In genomic region chr2:161238559-161239415, GRCh38 we compare ENCODE assay signal across 7 cellular contexts.
A peak's percentile ranks its signal among the peaks of the same experiment; 100 is the strongest.
DNase-seq lines count a peak whose midpoint lies in the region; ATAC-seq and TF ChIP-seq lines count a peak whose summit lies in the region.

No MANE protein-coding gene starts in this region.

- H2AFZ ChIP-seq in fibroblast of lung (ENCODE audit: low read length), result peak overlapping the region; percentile 84

- peak overlapping the region; percentile 66 for H3K27ac Mint-ChIP-seq in activated T-helper 2 cell treated with anti-CD3 and anti-CD28 coated beads, Interferon-gamma antibody, Interleukin-2, Interleukin-4, amounts not matched to agents 10 μg/mL and 5 μg/mL and 100 μg/mL, durations not matched to agents 14 hours and 24 hours and 36 hours

- ATAC-seq in GM18502 (IDR thresholded peaks at IDR 0.05; ENCODE audit: poor library complexity, unreplicated experiment) (peak; percentile 46), HG02884 (IDR thresholded peaks at IDR 0.05; ENCODE audit: unreplicated experiment) (peak; percentile 29)

- intact Hi-C loops in activated T-helper 2 cell treated with anti-CD3 and anti-CD28 coated beads, Interferon-gamma antibody, Interleukin-2, Interleukin-4, amounts not matched to agents 10 μg/mL and 5 μg/mL and 100 μg/mL, durations not matched to agents 14 hours and 24 hours and 36 hours (cut with micrococcal nuclease), result loop anchor here (1.0 to 5.0 kb wide), 2 partner anchors 35 to 179 kb away; partner anchors contain the start of gene TBR1

- H3K9ac ChIP-seq in fibroblast of lung (ENCODE audit: insufficient read depth, low read length) (peak overlapping the region; percentile 46), muscle layer of colon (ENCODE audit: low read length) (no peak overlapping the region), stomach smooth muscle (ENCODE audit: low read length in 2 of 2) (peak overlapping the region; percentile 30 to 51)

- no peaks in the 10 kb centered on the region for H3K9me3 Mint-ChIP-seq in activated T-helper 2 cell treated with anti-CD3 and anti-CD28 coated beads, Interferon-gamma antibody, Interleukin-2, Interleukin-4, amounts not matched to agents 10 μg/mL and 5 μg/mL and 100 μg/mL, durations not matched to agents 14 hours and 24 hours and 36 hours

- TF ChIP-seq CTCF in fibroblast of lung (conservative IDR thresholded peaks at IDR 0.05 in 1 of 2, IDR thresholded peaks at IDR 0.05 in 1 of 2; ENCODE audit: low read depth in 1 of 2, low read length in 2 of 2), result no peak

- DNase-seq in NCI-H526 treated with DMSO at 0.1 percent for 48 hours (lab: John Stamatoyannopoulos, UW) (peak; percentile 50), fibroblast of lung (ENCODE audit: low read depth in 2 of 2) (peak; percentile 39 to 66)
- DNase-seq in activated T-helper 2 cell treated with anti-CD3 and anti-CD28 coated beads, Interferon-gamma antibody, Interleukin-2, Interleukin-4, amounts not matched to agents 10 μg/mL and 5 μg/mL and 100 μg/mL, durations not matched to agents 14 hours and 24 hours and 36 hours (ENCODE audit: low spot score), result peak; percentile 39

- H3K4me1 ChIP-seq in fibroblast of lung (ENCODE audit: control insufficient read depth, extremely low read depth, insufficient read depth, low read length), result peaks cover 3% of the 10 kb centered on the region
- H3K4me1 ChIP-seq in muscle layer of colon (ENCODE audit: insufficient read depth, low read length), result peaks cover 5% of the 10 kb centered on the region
- H3K4me1 ChIP-seq in stomach smooth muscle (ENCODE audit: control insufficient read depth, insufficient read depth, low read length), result peaks cover 6% of the 10 kb centered on the region

- H3K4me3 Mint-ChIP-seq in activated T-helper 2 cell treated with anti-CD3 and anti-CD28 coated beads, Interferon-gamma antibody, Interleukin-2, Interleukin-4, amounts not matched to agents 10 μg/mL and 5 μg/mL and 100 μg/mL, durations not matched to agents 14 hours and 24 hours and 36 hours (ENCODE audit: low read depth), result peak overlapping the region; percentile 84

- peaks cover 37% of the 10 kb centered on the region for H3K4me1 Mint-ChIP-seq in activated T-helper 2 cell treated with anti-CD3 and anti-CD28 coated beads, Interferon-gamma antibody, Interleukin-2, Interleukin-4, amounts not matched to agents 10 μg/mL and 5 μg/mL and 100 μg/mL, durations not matched to agents 14 hours and 24 hours and 36 hours (ENCODE audit: low read depth)

- H3K4me3 ChIP-seq in fibroblast of lung (replicated peaks in 1 of 4; ENCODE audit: control extremely low read depth in 1 of 4, insufficient read depth in 1 of 4, low read depth in 3 of 4, low read length in 4 of 4) (peak overlapping the region; percentile 38 to 78 (median 60)), muscle layer of colon (ENCODE audit: low read depth in 1 of 2, low read length in 2 of 2) (peak overlapping the region in 1 of 2 donors; percentile 62), stomach smooth muscle (ENCODE audit: low read length in 2 of 2) (peak overlapping the region; percentile 81 to 94)

- H3K27me3 ChIP-seq in fibroblast of lung (ENCODE audit: control insufficient read depth, insufficient read depth, low read length) (no peaks in the 10 kb centered on the region), muscle layer of colon (ENCODE audit: control insufficient read depth in 1 of 2, insufficient read depth in 2 of 2, low read length in 2 of 2) (no peaks in the 10 kb centered on the region), stomach smooth muscle (ENCODE audit: control insufficient read depth in 1 of 2, insufficient read depth in 2 of 2, low read length in 2 of 2) (no peaks in the 10 kb centered on the region)

- H3K4me2 ChIP-seq in fibroblast of lung (ENCODE audit: extremely low read depth, insufficient read depth, low read length), result peak overlapping the region; percentile 99

- H3K79me2 ChIP-seq in fibroblast of lung (ENCODE audit: control insufficient read depth, insufficient read depth, low read length), result no peaks in the 10 kb centered on the region

- no peaks in the 10 kb centered on the region for H4K20me1 ChIP-seq in fibroblast of lung (ENCODE audit: control insufficient read depth, extremely low read depth, insufficient read depth, low read length)

- H3K27me3 Mint-ChIP-seq in activated T-helper 2 cell treated with anti-CD3 and anti-CD28 coated beads, Interferon-gamma antibody, Interleukin-2, Interleukin-4, amounts not matched to agents 10 μg/mL and 5 μg/mL and 100 μg/mL, durations not matched to agents 14 hours and 24 hours and 36 hours (ENCODE audit: low read depth), result no peaks in the 10 kb centered on the region

- peaks cover 15% of the 10 kb centered on the region for H3K36me3 Mint-ChIP-seq in activated T-helper 2 cell treated with anti-CD3 and anti-CD28 coated beads, Interferon-gamma antibody, Interleukin-2, Interleukin-4, amounts not matched to agents 10 μg/mL and 5 μg/mL and 100 μg/mL, durations not matched to agents 14 hours and 24 hours and 36 hours (ENCODE audit: low read depth)

- H3K27ac ChIP-seq in fibroblast of lung (ENCODE audit: insufficient read depth, low read length) (no peak overlapping the region), muscle layer of colon (ENCODE audit: low read depth, low read length) (peak overlapping the region; percentile 56), stomach smooth muscle (ENCODE audit: low read length) (no peak overlapping the region)

- H3K9me3 ChIP-seq in fibroblast of lung (ENCODE audit: control insufficient read depth, insufficient read depth, low read depth, low read length) (no peaks in the 10 kb centered on the region), muscle layer of colon (ENCODE audit: low read length) (no peaks in the 10 kb centered on the region), stomach smooth muscle (ENCODE audit: control insufficient read depth in 2 of 2, low read length in 2 of 2) (no peaks in the 10 kb centered on the region)

- H3K36me3 ChIP-seq in fibroblast of lung (ENCODE audit: control insufficient read depth, insufficient read depth, low read length) (peaks cover 2% of the 10 kb centered on the region), muscle layer of colon (ENCODE audit: insufficient read depth, low read length) (peaks cover 5% of the 10 kb centered on the region), stomach smooth muscle (ENCODE audit: control insufficient read depth in 2 of 2, insufficient read depth in 2 of 2, low read length in 2 of 2) (no peaks in the 10 kb centered on the region)
